In the genomic region with DNA sequence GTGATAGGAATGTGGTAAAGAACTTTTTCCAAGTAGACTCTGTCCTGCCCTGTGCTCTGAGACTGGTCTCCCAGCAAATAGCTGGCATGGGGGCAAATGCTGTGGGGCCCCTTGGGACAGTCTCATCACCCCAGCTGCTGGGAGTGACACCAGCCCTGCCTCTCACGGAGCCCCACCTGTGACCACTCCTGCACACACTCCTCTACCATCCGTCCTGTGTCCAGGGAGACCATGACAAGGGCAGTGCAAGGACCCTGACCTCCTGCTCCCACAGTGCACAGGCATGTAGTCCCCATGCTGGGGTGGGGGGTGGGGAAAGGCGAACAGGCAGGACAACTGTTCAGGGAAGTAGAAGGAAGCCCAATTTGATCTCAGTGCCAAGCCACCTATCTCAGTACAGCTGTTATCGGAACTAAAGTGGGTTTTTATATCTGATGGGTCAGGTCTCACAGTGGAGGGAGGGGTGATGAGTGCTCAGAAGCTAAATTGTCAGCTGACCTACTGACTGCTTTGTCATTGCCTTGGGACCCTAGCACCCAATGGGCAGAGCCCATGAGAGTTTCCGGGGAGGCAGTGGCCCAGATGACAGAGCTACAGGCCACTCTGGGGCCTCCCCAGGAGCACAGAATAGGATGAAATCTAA, we compare ENCODE assay signal across 24 cellular contexts. TPM values are rescaled to one million over a fixed set of nuclear protein-coding genes. Genes with fewer than 3 reads are reported as not detected.
"Had no signal": no experiment of that assay in that cellular context is flagged by ENCODE, and none has a peak within 500 bp of the region (broad histone marks: within the 10 kb centered on the region; RNA-seq: fewer than 3 reads in every experiment).

No MANE protein-coding gene starts in this region.

- DNase-seq: activated CD4-positive, alpha-beta T cell treated with anti-CD3 and anti-CD28 coated beads, Interleukin-2, amount 10 ng/mL, durations not matched to agents 24 days and 14 days; activated CD4-positive, CD25-positive, alpha-beta regulatory T cell; activated CD8-positive, alpha-beta T cell treated with anti-CD3 and anti-CD28 coated beads for 36 hours; activated naive CD4-positive, alpha-beta T cell treated with anti-CD3 and anti-CD28 coated beads, Interleukin-2, amount 10 ng/mL, durations not matched to agents 7 days and 5 days; activated naive CD8-positive, alpha-beta T cell treated with anti-CD3 and anti-CD28 coated beads, Interleukin-2, amount 50 U/mL, for 24 hours; activated T-cell treated with anti-CD3 and anti-CD28 coated beads, Interleukin-2, amount 50 U/mL, for 1 hour; anterior cingulate cortex; central memory CD4-positive, alpha-beta T cell; erythroblast; foreskin melanocyte; glutamatergic neuron; hypothalamus; mesenchymal stem cell; SK-N-SH; stomach; T-cell; T-helper 9 cell; testis had no signal

- H3K36me3 ChIP-seq: stomach had no signal

- H3K4me3 ChIP-seq: skin epidermis, stomach, testis had no signal

- ATAC-seq: activated CD8-positive, alpha-beta T cell treated with anti-CD3 and anti-CD28 coated beads for 36 hours; activated naive CD8-positive, alpha-beta T cell treated with anti-CD3 and anti-CD28 coated beads, Interleukin-2, amount 50 U/mL, for 24 hours; activated T-helper 17 cell treated with anti-CD3 and anti-CD28 coated beads, Interleukin-2, amount 50 U/mL, for 72 hours; T-cell had no signal

- H3K27ac ChIP-seq: skin epidermis, testis had no signal

- H3K27me3 ChIP-seq: stomach, testis had no signal

- H3K9me3 ChIP-seq: SK-N-SH, testis had no signal

RNA-seq across cellular contexts. Expression of gene VSTM4, which starts 24.5 kb away (rescaled TPM):
- polyA plus RNA-seq: keratinocyte had no signal

RNA-seq across cellular contexts. Expression of gene FAM170B, which starts 43.0 kb away (rescaled TPM):
- total RNA-seq: activated CD4-positive, alpha-beta T cell treated with anti-CD3 and anti-CD28 coated beads, Interleukin-2, amount 10 ng/mL, durations not matched to agents 24 days and 14 days; activated CD8-positive, alpha-beta T cell treated with anti-CD3 and anti-CD28 coated beads for 36 hours; activated T-helper 17 cell treated with anti-CD3 and anti-CD28 coated beads, Interleukin-2, amount 50 U/mL, for 72 hours; mucosa of gallbladder; omental fat pad; progenitor cell of endocrine pancreas; stomach had no signal
- polyA plus RNA-seq: keratinocyte, SK-N-SH, stomach had no signal
